1 cellular context compared by ENCODE assay signal in genomic region chr9:72828281-72828731, GRCh38.
TF ChIP-seq lines count a peak whose summit lies in the region.

No MANE protein-coding gene starts in this region.

TF ChIP-seq in A549, 52 proteins besides CTCF, POLR2A, EP300 and RAD21 (continued from another document):
- TF ChIP-seq MAX (IDR thresholded peaks at IDR 0.05) (peak; percentile 66), FOXS1 (CRISPR knock-in tag; IDR thresholded peaks at IDR 0.05) (peak; percentile 75; the same call in 1 of the 2 replicates), ZFP36 (IDR thresholded peaks at IDR 0.05; ENCODE audit: borderline replicate concordance, partially characterized antibody) (no peak), ESRRA (IDR thresholded peaks at IDR 0.05; ENCODE audit: borderline replicate concordance, low read length) (no peak), JUNB (IDR thresholded peaks at IDR 0.05) (peak; percentile 84), GATA3 (IDR thresholded peaks at IDR 0.05; ENCODE audit: borderline replicate concordance) (peak; percentile 89), RARB (CRISPR knock-in tag; IDR thresholded peaks at IDR 0.05) (peak; percentile 75; the same call in 1 of the 2 replicates)
